ENCODE assay signal across 12 cellular contexts in genomic region chr17:76753061-76753961, GRCh38. TPM values are rescaled to one million over a fixed set of nuclear protein-coding genes. Genes with fewer than 3 reads are reported as not detected.
DNase-seq lines count a peak whose midpoint lies in the region; ATAC-seq and TF ChIP-seq lines count a peak whose summit lies in the region.
"Had no signal": no experiment of that assay in that cellular context is flagged by ENCODE, and none has a peak within 500 bp of the region (broad histone marks: within the 10 kb centered on the region; RNA-seq: fewer than 3 reads in every experiment).

No MANE protein-coding gene starts in this region.

- H3K27ac Mint-ChIP-seq in GM23338 (peak overlapping the region; percentile 52; the same call in 1 of the 2 replicates), osteocyte (ENCODE audit: unreplicated experiment) (peak overlapping the region; percentile 63), H9 (peak overlapping the region in 1 of 3 experiments; percentile 30; a peak in 2 of 7 replicates)
- H3K27ac Mint-ChIP-seq in activated naive CD8-positive, alpha-beta T cell treated with anti-CD3 and anti-CD28 coated beads, Interleukin-2, amount 50 U/mL, for 24 hours, result peak overlapping the region; percentile 85
- H3K27ac Mint-ChIP-seq: neural progenitor cell had no signal

- DNase-seq in GM23338 (ENCODE audit: low spot score), result no peak
- no peak for DNase-seq in RWPE2 (ENCODE audit: low spot score)
- DNase-seq in activated naive CD8-positive, alpha-beta T cell treated with anti-CD3 and anti-CD28 coated beads, Interleukin-2, amount 50 U/mL, for 24 hours, result no peak
- DNase-seq in osteocyte (ENCODE audit: extremely low spot score, unreplicated experiment), result no peak
- DNase-seq in NCI-H128 (lab: John Stamatoyannopoulos, UW; ENCODE audit: unreplicated experiment), result no peak
- DNase-seq in H9, result no peak
- no peak for DNase-seq in MG63
- DNase-seq: kidney; NCI-H1694 treated with DMSO at 0.1 percent for 48 hours; stimulated activated CD4-positive, alpha-beta T cell treated with anti-CD3 and anti-CD28 coated beads, Interleukin-15, amount 100 ng/mL, for 24 hours had no signal

- ATAC-seq in GM23338 (no peak), RWPE2 (ENCODE audit: low read depth) (peak; percentile 29; the same call in 1 of the 3 replicates), GM21737 (IDR thresholded peaks at IDR 0.05; ENCODE audit: unreplicated experiment) (no peak)
- ATAC-seq in activated naive CD8-positive, alpha-beta T cell treated with anti-CD3 and anti-CD28 coated beads, Interleukin-2, amount 50 U/mL, for 24 hours, result peak; percentile 36

- no peaks in the 10 kb centered on the region for H3K9me2 ChIP-seq in GM23338 (ENCODE audit: insufficient read depth)

- no peak overlapping the region for H2BK5ac ChIP-seq in H9 (ENCODE audit: insufficient read length, low read length)

- H3K18ac ChIP-seq in H9 (ENCODE audit: insufficient read length, low read depth, low read length), result no peak overlapping the region

- WGBS in H9 (ENCODE audit: extremely low coverage, insufficient read length, low lambda C conversion rate), result no CpG with 5 or more reads among the region's 12 CpGs

- no peak overlapping the region for H3K27ac ChIP-seq in GM23338 (ENCODE audit: low read depth)
- no peak overlapping the region for H3K27ac ChIP-seq in RWPE2 (ENCODE audit: poor library complexity, severe bottlenecking)
- no peak overlapping the region for H3K27ac ChIP-seq in H9 (ENCODE audit: insufficient read length, low read depth, low read length)
- H3K27ac ChIP-seq: neural progenitor cell had no signal

- H3K36me3 Mint-ChIP-seq in GM23338 (ENCODE audit: low read depth) (peaks cover 26% of the 10 kb centered on the region), osteocyte (ENCODE audit: unreplicated experiment) (peaks cover 18% of the 10 kb centered on the region), H9 (ENCODE audit: insufficient read depth in 1 of 3, low read depth in 3 of 3) (peaks cover 12 to 39% (median 15%) of the 10 kb centered on the region in 3 experiments)
- H3K36me3 Mint-ChIP-seq in activated naive CD8-positive, alpha-beta T cell treated with anti-CD3 and anti-CD28 coated beads, Interleukin-2, amount 50 U/mL, for 24 hours (ENCODE audit: low read depth), result peaks cover 15% of the 10 kb centered on the region

- H3K27me3 ChIP-seq in GM23338 (ENCODE audit: insufficient read depth) (no peaks in the 10 kb centered on the region), RWPE2 (ENCODE audit: insufficient read depth, poor library complexity, severe bottlenecking) (no peaks in the 10 kb centered on the region), H9 (ENCODE audit: insufficient read depth, low read length) (no peaks in the 10 kb centered on the region), MG63 (no peaks in the 10 kb centered on the region)
- H3K27me3 ChIP-seq: neural progenitor cell had no signal

- H3F3A ChIP-seq in GM23338 (replicated peaks; ENCODE audit: low read depth), result no peaks in the 10 kb centered on the region

- no peaks in the 10 kb centered on the region for H3K9me3 ChIP-seq in RWPE2 (ENCODE audit: severe bottlenecking)
- no peaks in the 10 kb centered on the region for H3K9me3 ChIP-seq in H9 (ENCODE audit: control insufficient read depth, low read depth, low read length)
- H3K9me3 ChIP-seq in MG63, result no peaks in the 10 kb centered on the region

- no peaks in the 10 kb centered on the region for H3K79me2 ChIP-seq in GM23338 (replicated peaks; ENCODE audit: insufficient read depth)
- H3K79me2 ChIP-seq in H9 (ENCODE audit: insufficient read depth, low read length), result no peaks in the 10 kb centered on the region

- H4K20me1 ChIP-seq in GM23338 (replicated peaks; ENCODE audit: insufficient read depth) (no peaks in the 10 kb centered on the region), H9 (ENCODE audit: control insufficient read depth, insufficient read depth, insufficient read length) (no peaks in the 10 kb centered on the region)

- H3K4me3 ChIP-seq in GM23338, result no peak overlapping the region
- H3K4me3 ChIP-seq in RWPE2 (ENCODE audit: severe bottlenecking), result no peak overlapping the region
- H3K4me3 ChIP-seq in MG63, result no peak overlapping the region
- H3K4me3 ChIP-seq: neural progenitor cell had no signal

- H2AFZ ChIP-seq in GM23338 (no peak overlapping the region), H9 (ENCODE audit: low read length) (no peak overlapping the region)
- H2AFZ ChIP-seq: neural progenitor cell had no signal

- H3T11ph ChIP-seq in H9 (ENCODE audit: low read length), result no peak overlapping the region

- no peak overlapping the region for H2AK5ac ChIP-seq in H9 (ENCODE audit: insufficient read length, low read length)

- no peak overlapping the region for H3K9ac ChIP-seq in H9 (ENCODE audit: extremely low read depth, insufficient read length, low read length)
- H3K9ac ChIP-seq: neural progenitor cell had no signal

- no peak overlapping the region for H2BK20ac ChIP-seq in H9 (ENCODE audit: low read depth, low read length, poor library complexity, severe bottlenecking)

- no peak overlapping the region for H3K4ac ChIP-seq in H9 (ENCODE audit: low read depth, low read length)

- no peak overlapping the region for H2BK15ac ChIP-seq in H9 (ENCODE audit: low read depth, low read length)

- no peaks in the 10 kb centered on the region for H3K23me2 ChIP-seq in H9 (ENCODE audit: insufficient read length, low read depth, low read length, poor library complexity, severe bottlenecking)

- H3K4me2 ChIP-seq in GM23338 (no peak overlapping the region), H9 (ENCODE audit: insufficient read depth, insufficient read length, low read length) (no peak overlapping the region)
- H3K4me2 ChIP-seq: neural progenitor cell had no signal

- no peaks in the 10 kb centered on the region; the same call in 2 of the 3 replicates for H3K9me3 Mint-ChIP-seq in GM23338
- H3K9me3 Mint-ChIP-seq in activated naive CD8-positive, alpha-beta T cell treated with anti-CD3 and anti-CD28 coated beads, Interleukin-2, amount 50 U/mL, for 24 hours, result no peaks in the 10 kb centered on the region
- no peaks in the 10 kb centered on the region for H3K9me3 Mint-ChIP-seq in osteocyte (ENCODE audit: unreplicated experiment)
- no peaks in the 10 kb centered on the region; a peak in 1 of 5 replicates for H3K9me3 Mint-ChIP-seq in H9

- H3K4me1 ChIP-seq in GM23338 (ENCODE audit: insufficient read depth) (no peaks in the 10 kb centered on the region), RWPE2 (ENCODE audit: insufficient read depth, poor library complexity, severe bottlenecking) (peaks cover 4% of the 10 kb centered on the region), H9 (ENCODE audit: insufficient read depth, low read length) (no peaks in the 10 kb centered on the region)
- H3K4me1 ChIP-seq: neural progenitor cell had no signal

- H4K8ac ChIP-seq in H9 (replicated peaks; ENCODE audit: insufficient read length, low read depth, low read length), result no peak overlapping the region

- no peak overlapping the region for H3K14ac ChIP-seq in H9 (ENCODE audit: insufficient read depth, low read length)

- H4K91ac ChIP-seq in H9 (ENCODE audit: insufficient read length, low read depth, low read length), result no peak overlapping the region

- no peaks in the 10 kb centered on the region for H3K4me1 Mint-ChIP-seq in GM23338
- peaks cover 22% of the 10 kb centered on the region for H3K4me1 Mint-ChIP-seq in activated naive CD8-positive, alpha-beta T cell treated with anti-CD3 and anti-CD28 coated beads, Interleukin-2, amount 50 U/mL, for 24 hours
- H3K4me1 Mint-ChIP-seq in osteocyte (ENCODE audit: unreplicated experiment), result peaks cover 7% of the 10 kb centered on the region
- no peaks in the 10 kb centered on the region for H3K4me1 Mint-ChIP-seq in H9
- H3K4me1 Mint-ChIP-seq: neural progenitor cell had no signal

- no peak overlapping the region for H2BK12ac ChIP-seq in H9 (ENCODE audit: insufficient read length, low read depth, low read length)

- TF ChIP-seq CTCF in GM23338 (conservative IDR thresholded peaks at IDR 0.05; ENCODE audit: low read depth in 2 of 2), result no peak
- TF ChIP-seq CTCF in RWPE2 (IDR thresholded peaks at IDR 0.05; ENCODE audit: poor library complexity, severe bottlenecking), result no peak
- no peak for TF ChIP-seq CTCF in osteocyte (IDR thresholded peaks at IDR 0.05)
- no peak for TF ChIP-seq CTCF in H9 (conservative IDR thresholded peaks at IDR 0.05)

- no peaks in the 10 kb centered on the region for H3K36me3 ChIP-seq in GM23338 (ENCODE audit: insufficient read depth)
- peaks cover 26% of the 10 kb centered on the region for H3K36me3 ChIP-seq in RWPE2 (ENCODE audit: low read depth)
- H3K36me3 ChIP-seq in MG63, result peaks cover 19% of the 10 kb centered on the region
- H3K36me3 ChIP-seq: neural progenitor cell had no signal

- H3K56ac ChIP-seq in H9 (ENCODE audit: insufficient read length, low read depth, low read length), result no peak overlapping the region

- H3K27me3 Mint-ChIP-seq in GM23338 (ENCODE audit: insufficient read depth, low read depth, poor library complexity), result peaks cover 3% of the 10 kb centered on the region
- H3K27me3 Mint-ChIP-seq in activated naive CD8-positive, alpha-beta T cell treated with anti-CD3 and anti-CD28 coated beads, Interleukin-2, amount 50 U/mL, for 24 hours, result no peaks in the 10 kb centered on the region
- H3K27me3 Mint-ChIP-seq in osteocyte (ENCODE audit: unreplicated experiment), result no peaks in the 10 kb centered on the region
- H3K27me3 Mint-ChIP-seq in H9 (ENCODE audit: low read depth), result no peaks in the 10 kb centered on the region

- no peaks in the 10 kb centered on the region for H3K79me1 ChIP-seq in H9 (ENCODE audit: insufficient read depth, low read depth, low read length, poor library complexity, severe bottlenecking)

- no peak overlapping the region for H3K23ac ChIP-seq in H9 (ENCODE audit: insufficient read length, low read depth, low read length)

- H2BK120ac ChIP-seq in H9 (ENCODE audit: low read depth, low read length, poor library complexity, severe bottlenecking), result no peak overlapping the region

- no peak overlapping the region for H4K5ac ChIP-seq in H9 (ENCODE audit: insufficient read length, low read depth, low read length)

- H3K4me3 Mint-ChIP-seq in GM23338 (no peak overlapping the region), osteocyte (ENCODE audit: unreplicated experiment) (no peak overlapping the region), H9 (no peak overlapping the region; a peak in 1 of 5 replicates)
- H3K4me3 Mint-ChIP-seq in activated naive CD8-positive, alpha-beta T cell treated with anti-CD3 and anti-CD28 coated beads, Interleukin-2, amount 50 U/mL, for 24 hours, result peak overlapping the region; percentile 78
- H3K4me3 Mint-ChIP-seq: neural progenitor cell had no signal

RNA-seq across cellular contexts. Expression of gene MFSD11, which starts 15.4 kb away (rescaled TPM):
- total RNA-seq in GM23338 (2014; rRNA removed; shearing (Covaris generic)), result 25.5 and 35.3 TPM in 2 replicates
- 9.3 and 10.2 TPM in 2 replicates for polyA plus RNA-seq in GM23338 (2016; fragmentation: Nextera tagmentation; extraction: Ambion mirVana)
- total RNA-seq in osteocyte (33.0 and 34.7 TPM in 2 replicates), H9 (2021) (19.9 and 21.8 TPM in 2 replicates)
- 23.8 and 24.9 TPM in 2 replicates for total RNA-seq in MG63 (2014; rRNA removed; shearing (Covaris generic); ENCODE audit: low replicate concordance)

RNA-seq across cellular contexts. Expression of gene SRSF2, which starts 16.2 kb away (rescaled TPM):
- 524 and 547 TPM in 2 replicates for total RNA-seq in GM23338 (2014; rRNA removed; shearing (Covaris generic))
- 305 and 317 TPM in 2 replicates for polyA plus RNA-seq in GM23338 (2016; fragmentation: Nextera tagmentation; extraction: Ambion mirVana)
- total RNA-seq in osteocyte (137 and 145 TPM in 2 replicates), H9 (2021) (578 and 591 TPM in 2 replicates)
- total RNA-seq in MG63 (2014; rRNA removed; shearing (Covaris generic); ENCODE audit: low replicate concordance), result 292 and 619 TPM in 2 replicates

RNA-seq across cellular contexts. Expression of gene METTL23, which starts 26.7 kb away (rescaled TPM):
- 41.6 and 43.2 TPM in 2 replicates for total RNA-seq in GM23338 (2014; rRNA removed; shearing (Covaris generic))
- polyA plus RNA-seq in GM23338 (2016; fragmentation: Nextera tagmentation; extraction: Ambion mirVana), result 51.6 and 55.9 TPM in 2 replicates
- 35.7 and 36.3 TPM in 2 replicates for total RNA-seq in osteocyte
- 25.6 and 29.9 TPM in 2 replicates for total RNA-seq in H9 (2021)
- 44.4 and 44.9 TPM in 2 replicates for total RNA-seq in MG63 (2014; rRNA removed; shearing (Covaris generic); ENCODE audit: low replicate concordance)

RNA-seq across cellular contexts. Expression of gene JMJD6, which starts 26.9 kb away (rescaled TPM):
- total RNA-seq in GM23338 (2014; rRNA removed; shearing (Covaris generic)), result 11.3 and 12.8 TPM in 2 replicates
- polyA plus RNA-seq in GM23338 (2016; fragmentation: Nextera tagmentation; extraction: Ambion mirVana), result 11.4 and 12.7 TPM in 2 replicates
- total RNA-seq in osteocyte (16.8 and 22.7 TPM in 2 replicates), H9 (2021) (26.3 and 28.9 TPM in 2 replicates)
- total RNA-seq in MG63 (2014; rRNA removed; shearing (Covaris generic); ENCODE audit: low replicate concordance), result 28.2 and 55.1 TPM in 2 replicates

RNA-seq across cellular contexts. Expression of gene MXRA7, which starts 42.5 kb away (rescaled TPM):
- 29.2 and 46.6 TPM in 2 replicates for total RNA-seq in GM23338 (2014; rRNA removed; shearing (Covaris generic))
- polyA plus RNA-seq in GM23338 (2016; fragmentation: Nextera tagmentation; extraction: Ambion mirVana), result 11.4 and 12.1 TPM in 2 replicates
- total RNA-seq in osteocyte (183 and 187 TPM in 2 replicates), H9 (2021) (28.2 TPM in 2 replicates)
- total RNA-seq in MG63 (2014; rRNA removed; shearing (Covaris generic); ENCODE audit: low replicate concordance), result 53.8 and 65.4 TPM in 2 replicates

Comparison
In these comparisons a context has a peak if more than half of its experiments do, and no peak if none do; other contexts are left out.
1. ATAC-seq: peak in RWPE2 (single experiment) and activated naive CD8-positive, alpha-beta T cell treated with anti-CD3 and anti-CD28 coated beads, Interleukin-2, amount 50 U/mL, for 24 hours (single experiment); none in GM23338 (single experiment) and GM21737 (single experiment).